ENCODE assay signal across 1 cellular context in the genomic region with DNA sequence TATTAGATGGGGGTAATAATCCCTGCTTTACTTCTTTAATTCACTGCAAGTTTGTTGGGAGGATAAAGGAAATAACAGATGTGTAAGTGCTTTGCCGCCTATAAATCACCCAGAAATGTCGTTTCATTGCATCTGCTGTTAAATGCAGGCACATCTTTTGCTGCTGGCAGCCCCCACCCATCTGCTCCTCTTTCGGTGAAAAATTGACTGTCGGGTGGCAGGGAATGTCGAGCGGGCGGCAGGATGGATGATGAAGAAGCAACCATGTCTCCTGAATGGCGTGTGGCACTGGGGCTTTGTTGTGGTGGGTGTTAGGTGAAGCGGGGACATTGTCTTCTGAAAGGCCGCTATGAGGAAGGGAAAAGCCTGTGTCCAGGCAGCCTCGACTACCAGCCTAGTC.
TF ChIP-seq lines count a peak whose summit lies in the region.

No MANE protein-coding gene starts in this region.

TF ChIP-seq in K562, 482 proteins besides CTCF, POLR2A, EP300 and RAD21 (continued from another document):
- TF ChIP-seq BRCA1 (IDR thresholded peaks at IDR 0.05) (no peak), BRCA1 (CRISPR knock-in tag; IDR thresholded peaks at IDR 0.05) (no peak), NFIX (CRISPR knock-in tag; IDR thresholded peaks at IDR 0.05; ENCODE audit: low read depth) (no peak), ZKSCAN3 (CRISPR knock-in tag; IDR thresholded peaks at IDR 0.05) (no peak), ZNF121 (CRISPR knock-in tag; conservative IDR thresholded peaks at IDR 0.05) (no peak), SNIP1 (IDR thresholded peaks at IDR 0.05; ENCODE audit: low read depth) (no peak)
- TF ChIP-seq, protein P1, sequence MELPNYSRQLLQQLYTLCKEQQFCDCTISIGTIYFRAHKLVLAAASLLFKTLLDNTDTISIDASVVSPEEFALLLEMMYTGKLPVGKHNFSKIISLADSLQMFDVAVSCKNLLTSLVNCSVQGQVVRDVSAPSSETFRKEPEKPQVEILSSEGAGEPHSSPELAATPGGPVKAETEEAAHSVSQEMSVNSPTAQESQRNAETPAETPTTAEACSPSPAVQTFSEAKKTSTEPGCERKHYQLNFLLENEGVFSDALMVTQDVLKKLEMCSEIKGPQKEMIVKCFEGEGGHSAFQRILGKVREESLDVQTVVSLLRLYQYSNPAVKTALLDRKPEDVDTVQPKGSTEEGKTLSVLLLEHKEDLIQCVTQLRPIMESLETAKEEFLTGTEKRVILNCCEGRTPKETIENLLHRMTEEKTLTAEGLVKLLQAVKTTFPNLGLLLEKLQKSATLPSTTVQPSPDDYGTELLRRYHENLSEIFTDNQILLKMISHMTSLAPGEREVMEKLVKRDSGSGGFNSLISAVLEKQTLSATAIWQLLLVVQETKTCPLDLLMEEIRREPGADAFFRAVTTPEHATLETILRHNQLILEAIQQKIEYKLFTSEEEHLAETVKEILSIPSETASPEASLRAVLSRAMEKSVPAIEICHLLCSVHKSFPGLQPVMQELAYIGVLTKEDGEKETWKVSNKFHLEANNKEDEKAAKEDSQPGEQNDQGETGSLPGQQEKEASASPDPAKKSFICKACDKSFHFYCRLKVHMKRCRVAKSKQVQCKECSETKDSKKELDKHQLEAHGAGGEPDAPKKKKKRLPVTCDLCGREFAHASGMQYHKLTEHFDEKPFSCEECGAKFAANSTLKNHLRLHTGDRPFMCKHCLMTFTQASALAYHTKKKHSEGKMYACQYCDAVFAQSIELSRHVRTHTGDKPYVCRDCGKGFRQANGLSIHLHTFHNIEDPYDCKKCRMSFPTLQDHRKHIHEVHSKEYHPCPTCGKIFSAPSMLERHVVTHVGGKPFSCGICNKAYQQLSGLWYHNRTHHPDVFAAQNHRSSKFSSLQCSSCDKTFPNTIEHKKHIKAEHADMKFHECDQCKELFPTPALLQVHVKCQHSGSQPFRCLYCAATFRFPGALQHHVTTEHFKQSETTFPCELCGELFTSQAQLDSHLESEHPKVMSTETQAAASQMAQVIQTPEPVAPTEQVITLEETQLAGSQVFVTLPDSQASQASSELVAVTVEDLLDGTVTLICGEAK (IDR thresholded peaks at IDR 0.05), result no peak
- TF ChIP-seq, protein P1 (CRISPR knock-in tag; IDR thresholded peaks at IDR 0.05), result no peak
